Comparison of ENCODE assay signal across 8 cellular contexts in genomic region chr15:57591822-57592367, GRCh38. TPM values are rescaled to one million over a fixed set of nuclear protein-coding genes. Genes with fewer than 3 reads are reported as not detected.
DNase-seq lines count a peak whose midpoint lies in the region; ATAC-seq lines count a peak whose summit lies in the region.

MYZAP (plus strand) TSS chr15:57591904; CDS start chr15:57592035, 131 bp downstream.

- H3K4me1 Mint-ChIP-seq in activated CD8-positive, alpha-beta T cell treated with anti-CD3 and anti-CD28 coated beads, Interleukin-2, amount 10 ng/mL, durations not matched to agents 7 days and 5 days (ENCODE audit: low read depth), result peaks cover 4% of the 10 kb centered on the region
- H3K4me1 Mint-ChIP-seq in naive B cell, result peaks cover 50 to 70% (median 69%) of the 10 kb centered on the region in 3 donors

- no peak within 1 kb of the TSS for H3K27ac Mint-ChIP-seq in activated CD8-positive, alpha-beta T cell treated with anti-CD3 and anti-CD28 coated beads, Interleukin-2, amount 10 ng/mL, durations not matched to agents 7 days and 5 days
- H3K27ac Mint-ChIP-seq in naive B cell, result peak within 1 kb of the TSS; percentile 74 to 97 (median 87)

- DNase-seq in activated CD8-positive, alpha-beta memory T cell treated with anti-CD3 and anti-CD28 coated beads for 24 hours, result peak; percentile 57
- DNase-seq in activated CD8-positive, alpha-beta memory T cell treated with anti-CD3 and anti-CD28 coated beads, Interleukin-2, amount 50 U/mL, for 4 hours, result no peak
- DNase-seq in activated CD8-positive, alpha-beta T cell treated with anti-CD3 and anti-CD28 coated beads, Interleukin-2, amount 10 ng/mL, durations not matched to agents 7 days and 5 days, result peak; percentile 31
- DNase-seq in naive B cell (peak; percentile 59), A172 (ENCODE audit: low spot score) (no peak)

- peaks cover 51% of the 10 kb centered on the region for H3K27me3 Mint-ChIP-seq in activated CD8-positive, alpha-beta T cell treated with anti-CD3 and anti-CD28 coated beads, Interleukin-2, amount 10 ng/mL, durations not matched to agents 7 days and 5 days (ENCODE audit: low read depth)
- no peaks in the 10 kb centered on the region for H3K27me3 Mint-ChIP-seq in naive B cell

- H3K4me3 Mint-ChIP-seq in activated CD8-positive, alpha-beta T cell treated with anti-CD3 and anti-CD28 coated beads, Interleukin-2, amount 10 ng/mL, durations not matched to agents 7 days and 5 days, result peak within 1 kb of the TSS; percentile 19
- peak within 1 kb of the TSS; percentile 82 to 94 (median 88) for H3K4me3 Mint-ChIP-seq in naive B cell

- CTCF ChIA-PET in activated CD8-positive, alpha-beta T cell treated with anti-CD3 and anti-CD28 coated beads, Interleukin-2, amount 10 ng/mL, durations not matched to agents 7 days and 5 days (lab: Charles Lee), result interaction anchor here (3.1 kb wide), 1 partner anchor 31 kb away, joined by 12 read pairs; no protein-coding TSS in a partner anchor

- H3K27ac ChIP-seq in stomach smooth muscle (ENCODE audit: low read length), result peak within 1 kb of the TSS; percentile 71

- peaks cover 43% of the 10 kb centered on the region for H3K4me1 ChIP-seq in stomach smooth muscle (ENCODE audit: control insufficient read depth, insufficient read depth, low read length)

- peak; percentile 93 for ATAC-seq in activated CD8-positive, alpha-beta T cell treated with anti-CD3 and anti-CD28 coated beads, Interleukin-2, amount 10 ng/mL, durations not matched to agents 7 days and 5 days
- ATAC-seq in esophagus mucosa, result peak; percentile 88
- ATAC-seq in naive B cell (ENCODE audit: low read depth in 2 of 2), result peak; percentile 66
- no peak for ATAC-seq in GM18520 (IDR thresholded peaks at IDR 0.05; ENCODE audit: unreplicated experiment)

- POLR2A ChIA-PET in activated CD8-positive, alpha-beta T cell treated with anti-CD3 and anti-CD28 coated beads, Interleukin-2, amount 10 ng/mL, durations not matched to agents 7 days and 5 days (lab: Charles Lee), result no interaction called here

- peak within 1 kb of the TSS; percentile 46 to 74 for H3K9ac ChIP-seq in stomach smooth muscle (ENCODE audit: low read length in 2 of 2)

- no peaks in the 10 kb centered on the region for H3K27me3 ChIP-seq in stomach smooth muscle (ENCODE audit: control insufficient read depth in 1 of 2, insufficient read depth in 2 of 2, low read length in 2 of 2)

- no peaks in the 10 kb centered on the region for H3K36me3 Mint-ChIP-seq in activated CD8-positive, alpha-beta T cell treated with anti-CD3 and anti-CD28 coated beads, Interleukin-2, amount 10 ng/mL, durations not matched to agents 7 days and 5 days (ENCODE audit: low read depth)
- peaks cover 0 to 21% of the 10 kb centered on the region in 2 donors for H3K36me3 Mint-ChIP-seq in naive B cell

- H3K4me3 ChIP-seq in stomach smooth muscle (ENCODE audit: low read length in 2 of 2), result peak within 1 kb of the TSS; percentile 80 to 82

- no peaks in the 10 kb centered on the region for H3K9me3 ChIP-seq in stomach smooth muscle (ENCODE audit: control insufficient read depth in 2 of 2, low read length in 2 of 2)

- no peaks in the 10 kb centered on the region for H3K36me3 ChIP-seq in stomach smooth muscle (ENCODE audit: control insufficient read depth in 2 of 2, insufficient read depth in 2 of 2, low read length in 2 of 2)

- H3K9me3 Mint-ChIP-seq in activated CD8-positive, alpha-beta T cell treated with anti-CD3 and anti-CD28 coated beads, Interleukin-2, amount 10 ng/mL, durations not matched to agents 7 days and 5 days (ENCODE audit: insufficient read depth), result no peaks in the 10 kb centered on the region
- H3K9me3 Mint-ChIP-seq in naive B cell, result peaks cover 0 to 11% (median 0%) of the 10 kb centered on the region in 7 donors

RNA-seq across cellular contexts. Expression of gene MYZAP, which starts in this region (rescaled TPM):
- not detected for total RNA-seq in activated CD8-positive, alpha-beta T cell treated with anti-CD3 and anti-CD28 coated beads, Interleukin-2, amount 10 ng/mL, durations not matched to agents 7 days and 5 days
- 19.8 TPM for total RNA-seq in esophagus mucosa
- polyA plus RNA-seq in naive B cell (ENCODE audit: low read depth in 6 of 6), result 10 to 100 TPM in 2 of 6 donors, 1 to 10 TPM in 4; 4.5 to 15.3 (median 7.4) TPM
- total RNA-seq in A172 (2014; rRNA removed; shearing (Covaris generic)), result 3.2 and 4.3 TPM in 2 replicates

Comparison
In these comparisons a context has a peak if more than half of its experiments do, and no peak if none do; other contexts are left out.
1. DNase-seq: peak in activated CD8-positive, alpha-beta memory T cell treated with anti-CD3 and anti-CD28 coated beads for 24 hours (single experiment) and naive B cell (single experiment); none in activated CD8-positive, alpha-beta memory T cell treated with anti-CD3 and anti-CD28 coated beads, Interleukin-2, amount 50 U/mL, for 4 hours (single experiment) and A172 (single experiment).
2. Peak in DNase-seq and ATAC-seq in activated CD8-positive, alpha-beta T cell treated with anti-CD3 and anti-CD28 coated beads, Interleukin-2, amount 10 ng/mL, durations not matched to agents 7 days and 5 days; RNA of the gene not detected or under 1 TPM.